ENCODE assay signal across 15 cellular contexts in genomic region chr1:237164406-237165352, GRCh38.
DNase-seq lines count a peak whose midpoint lies in the region; ATAC-seq, FAIRE-seq and TF ChIP-seq lines count a peak whose summit lies in the region.
"Had no signal": no experiment of that assay in that cellular context is flagged by ENCODE, and none has a peak within 500 bp of the region (broad histone marks: within the 10 kb centered on the region; RNA-seq: fewer than 3 reads in every experiment).

No MANE protein-coding gene starts in this region.

- no peak overlapping the region for H3K4me3 ChIP-seq in GM12878
- no peak overlapping the region for H3K4me3 ChIP-seq in right cardiac atrium (ENCODE audit: low read length)
- H3K4me3 ChIP-seq: SK-N-MC had no signal

- no peaks in the 10 kb centered on the region for H4K20me1 ChIP-seq in GM12878 (ENCODE audit: control insufficient read depth, insufficient read depth)

- no peak overlapping the region for H3K4me3 Mint-ChIP-seq in activated CD8-positive, alpha-beta memory T cell treated with anti-CD3 and anti-CD28 coated beads, Interleukin-2, amount 10 ng/mL, durations not matched to agents 7 days and 5 days
- H3K4me3 Mint-ChIP-seq: CD4-positive, alpha-beta memory T cell had no signal

- no peak for TF ChIP-seq POLR2A in GM12878 (IDR thresholded peaks at IDR 0.05; ENCODE audit: low read depth, low read length)

- DNase-seq in Right ventricle myocardium inferior (ENCODE audit: missing footprints) (no peak), cardiac septum (ENCODE audit: low spot score) (no peak), GM12878 (ENCODE audit: low read depth, low spot score) (no peak), right cardiac atrium (peak in 2 of 3 donors; percentile 34 to 51), A172 (ENCODE audit: low spot score) (no peak)
- DNase-seq in activated CD8-positive, alpha-beta memory T cell treated with anti-CD3 and anti-CD28 coated beads, Interleukin-2, amount 10 ng/mL, durations not matched to agents 7 days and 5 days = no peak
- DNase-seq in stimulated activated CD4-positive, alpha-beta T cell treated with anti-CD3 and anti-CD28 coated beads, Interleukin-2, amount 100 ng/mL, for 48 hours = no peak
- DNase-seq: Calu3; CD4-positive, alpha-beta memory T cell; MV-4-11; NCI-H1436; NCI-H2029 had no signal

- intact Hi-C loops in Right ventricle myocardium inferior (cut with DNase I) = no loop called here
- intact Hi-C loops in cardiac septum (cut with DNase I) = no loop called here
- intact Hi-C loops in GM12878 (cut with micrococcal nuclease; ENCODE audit: unreplicated experiment) = no loop called here
- intact Hi-C loops in right cardiac atrium (cut with DNase I) = no loop called here

- H3K79me2 ChIP-seq in GM12878 (ENCODE audit: control insufficient read depth, insufficient read depth, low read length) = no peaks in the 10 kb centered on the region

- CTCF ChIA-PET in GM12878 (lab: Yijun Ruan, JAX) = no interaction called here
- CTCF ChIA-PET in activated CD8-positive, alpha-beta memory T cell treated with anti-CD3 and anti-CD28 coated beads, Interleukin-2, amount 10 ng/mL, durations not matched to agents 7 days and 5 days (lab: Charles Lee) = no interaction called here

- peaks cover 4% of the 10 kb centered on the region for H3K27me3 Mint-ChIP-seq in activated CD8-positive, alpha-beta memory T cell treated with anti-CD3 and anti-CD28 coated beads, Interleukin-2, amount 10 ng/mL, durations not matched to agents 7 days and 5 days

- H3K9me3 Mint-ChIP-seq in activated CD8-positive, alpha-beta memory T cell treated with anti-CD3 and anti-CD28 coated beads, Interleukin-2, amount 10 ng/mL, durations not matched to agents 7 days and 5 days (ENCODE audit: low read depth) = no peaks in the 10 kb centered on the region

- no peaks in the 10 kb centered on the region for H3K4me1 Mint-ChIP-seq in activated CD8-positive, alpha-beta memory T cell treated with anti-CD3 and anti-CD28 coated beads, Interleukin-2, amount 10 ng/mL, durations not matched to agents 7 days and 5 days
- H3K4me1 Mint-ChIP-seq: CD4-positive, alpha-beta memory T cell had no signal

- in situ Hi-C loops in GM12878 (cut with MboI) = no loop called here

- ATAC-seq in Right ventricle myocardium inferior (peak; percentile 24), GM12878 (peak; percentile 47; the same call in 2 of the 3 replicates), right cardiac atrium (peak; percentile 22 to 36), GM21619 (IDR thresholded peaks at IDR 0.05; ENCODE audit: unreplicated experiment) (no peak)
- ATAC-seq in activated CD8-positive, alpha-beta memory T cell treated with anti-CD3 and anti-CD28 coated beads, Interleukin-2, amount 10 ng/mL, durations not matched to agents 7 days and 5 days = no peak

- no peak for FAIRE-seq in GM12878 (lab: Jason Lieb, UNC)

- TF ChIP-seq CTCF in GM12878 (IDR thresholded peaks at IDR 0.05 in 2 of 3, conservative IDR thresholded peaks at IDR 0.05 in 1 of 3; ENCODE audit: control insufficient read depth in 2 of 3, extremely low read depth in 1 of 3, insufficient read depth in 1 of 3, low read depth in 3 of 3, low read length in 3 of 3) = no peak

- no peak overlapping the region for H2AFZ ChIP-seq in GM12878 (ENCODE audit: control insufficient read depth, low read depth, low read length)

- RAD21 ChIA-PET in GM12878 (lab: Charles Lee; ENCODE audit: unreplicated experiment) = no interaction called here

- H3K27me3 ChIP-seq in GM12878 (replicated peaks in 1 of 2; ENCODE audit: control insufficient read depth in 2 of 2, insufficient read depth in 2 of 2, low read length in 1 of 2) (no peaks in the 10 kb centered on the region), right cardiac atrium (ENCODE audit: control insufficient read depth, insufficient read depth) (no peaks in the 10 kb centered on the region)

- POLR2A ChIA-PET in GM12878 (lab: Charles Lee) = no interaction called here

- no peak for TF ChIP-seq EP300 in GM12878 (IDR thresholded peaks at IDR 0.05; ENCODE audit: borderline replicate concordance in 1 of 2, control insufficient read depth in 1 of 2, low read depth in 2 of 2, low read length in 2 of 2)

- H3K27ac ChIP-seq in GM12878 (ENCODE audit: control insufficient read depth, insufficient read depth) = no peak overlapping the region
- H3K27ac ChIP-seq in right cardiac atrium (ENCODE audit: low read length) = no peak overlapping the region
- H3K27ac ChIP-seq: 22Rv1, SK-N-MC had no signal

- BruUV-seq in GM12878 (replicated peaks; lab: Mats Ljungman, UMichigan) = no TSS peak

- no peak for TF ChIP-seq RAD21 in GM12878 (IDR thresholded peaks at IDR 0.05; ENCODE audit: insufficient read depth, low read depth, low read length)

- 34% methylated on average over 8 of the region's 8 CpGs for WGBS in GM12878 (ENCODE audit: insufficient coverage, insufficient replicate concordance, low lambda C conversion rate, missing lambda C conversion rate)
- WGBS in right cardiac atrium = 62% methylated on average over 8 of the region's 8 CpGs

- no peak overlapping the region for H3K9ac ChIP-seq in GM12878 (ENCODE audit: control insufficient read depth, insufficient read depth, low read length)

- SMC1A ChIA-PET in GM12878 (lab: Charles Lee; ENCODE audit: uncharacterized antibody, unreplicated experiment) = interaction anchor here (1.2 kb wide), 1 partner anchor 15 kb away, joined by 3 read pairs; no protein-coding TSS in a partner anchor

- H3K4me2 ChIP-seq in GM12878 (ENCODE audit: control insufficient read depth, insufficient read depth) = no peak overlapping the region

- H3K27ac Mint-ChIP-seq in activated CD8-positive, alpha-beta memory T cell treated with anti-CD3 and anti-CD28 coated beads, Interleukin-2, amount 10 ng/mL, durations not matched to agents 7 days and 5 days = no peak overlapping the region
- H3K27ac Mint-ChIP-seq: CD4-positive, alpha-beta memory T cell had no signal

- H3K4me1 ChIP-seq in GM12878 (ENCODE audit: control insufficient read depth, insufficient read depth, low read length) (no peaks in the 10 kb centered on the region), right cardiac atrium (ENCODE audit: control insufficient read depth, insufficient read depth, low read length) (no peaks in the 10 kb centered on the region)

- H3K36me3 Mint-ChIP-seq in activated CD8-positive, alpha-beta memory T cell treated with anti-CD3 and anti-CD28 coated beads, Interleukin-2, amount 10 ng/mL, durations not matched to agents 7 days and 5 days = no peaks in the 10 kb centered on the region
- H3K36me3 Mint-ChIP-seq: CD4-positive, alpha-beta memory T cell had no signal

- no peaks in the 10 kb centered on the region for H3K9me3 ChIP-seq in GM12878 (replicated peaks; ENCODE audit: control insufficient read depth, insufficient read depth, low read length)
- H3K9me3 ChIP-seq in right cardiac atrium (ENCODE audit: control insufficient read depth, low read length) = no peaks in the 10 kb centered on the region

- H3K36me3 ChIP-seq in GM12878 (ENCODE audit: control insufficient read depth in 2 of 2, insufficient read depth in 2 of 2, low read length in 1 of 2) = no peaks in the 10 kb centered on the region

TF ChIP-seq in GM12878, 131 proteins besides CTCF, POLR2A, EP300 and RAD21 (continues in another document):
- no peak for TF ChIP-seq MAX (IDR thresholded peaks at IDR 0.05; ENCODE audit: low read depth, low read length)
- TF ChIP-seq JUNB (IDR thresholded peaks at IDR 0.05) = no peak
- TF ChIP-seq ZNF592 (IDR thresholded peaks at IDR 0.05) = no peak
- TF ChIP-seq PBX3 (IDR thresholded peaks at IDR 0.05; ENCODE audit: insufficient replicate concordance, low read depth, low read length) = no peak
- TF ChIP-seq CREM (IDR thresholded peaks at IDR 0.05; ENCODE audit: low read depth) = no peak

Comparison
In these comparisons a context has a peak if more than half of its experiments do, and no peak if none do; other contexts are left out.
1. DNase-seq: peak in right cardiac atrium (2 of 3); none in Right ventricle myocardium inferior (single experiment), cardiac septum (single experiment), GM12878 (single experiment), activated CD8-positive, alpha-beta memory T cell treated with anti-CD3 and anti-CD28 coated beads, Interleukin-2, amount 10 ng/mL, durations not matched to agents 7 days and 5 days (single experiment), A172 (single experiment) and stimulated activated CD4-positive, alpha-beta T cell treated with anti-CD3 and anti-CD28 coated beads, Interleukin-2, amount 100 ng/mL, for 48 hours (0 of 2).
2. ATAC-seq: peak in Right ventricle myocardium inferior (single experiment), GM12878 (single experiment) and right cardiac atrium (2 of 2); none in activated CD8-positive, alpha-beta memory T cell treated with anti-CD3 and anti-CD28 coated beads, Interleukin-2, amount 10 ng/mL, durations not matched to agents 7 days and 5 days (single experiment) and GM21619 (single experiment).